ENCODE assay signal across 1 cellular context in genomic region chr9:133971121-133971951, GRCh38.
TF ChIP-seq lines count a peak whose summit lies in the region.

No MANE protein-coding gene starts in this region.

TF ChIP-seq in HepG2, 621 proteins besides CTCF, POLR2A, EP300 and RAD21 (continued from another document):
- TF ChIP-seq NR0B2 (CRISPR knock-in tag; IDR thresholded peaks at IDR 0.05) (0 out of 2 replicates have a peak, but pooled peaks have one; percentile 11), AHDC1 (CRISPR knock-in tag; IDR thresholded peaks at IDR 0.05; ENCODE audit: borderline replicate concordance) (no peak), SAP130 (CRISPR knock-in tag; IDR thresholded peaks at IDR 0.05; ENCODE audit: low read depth) (peak; percentile 80)
